ENCODE assay signal across 25 cellular contexts in genomic region chr1:96979287-96979686, GRCh38.
A peak's percentile ranks its signal among the peaks of the same experiment; 100 is the strongest.
DNase-seq lines count a peak whose midpoint lies in the region; TF ChIP-seq lines count a peak whose summit lies in the region.
"Had no signal": no experiment of that assay in that cellular context is flagged by ENCODE, and none has a peak within 500 bp of the region (broad histone marks: within the 10 kb centered on the region; RNA-seq: fewer than 3 reads in every experiment).

No MANE protein-coding gene starts in this region.

- no peak overlapping the region for H3K4me3 ChIP-seq in smooth muscle cell
- no peak overlapping the region for H3K4me3 ChIP-seq in thyroid gland (replicated peaks in 1 of 3)
- no peak overlapping the region for H3K4me3 ChIP-seq in trophoblast cell (ENCODE audit: low read depth, low read length)
- H3K4me3 ChIP-seq: heart right ventricle, K562, left ventricle myocardium inferior, PC-9, psoas muscle had no signal

- no peak overlapping the region for H3K9ac ChIP-seq in smooth muscle cell (ENCODE audit: low read depth)
- H3K9ac ChIP-seq in trophoblast cell (ENCODE audit: low read length): no peak overlapping the region

- H3K27ac ChIP-seq in smooth muscle cell (ENCODE audit: low read depth): no peak overlapping the region
- H3K27ac ChIP-seq in thyroid gland: no peak overlapping the region
- H3K27ac ChIP-seq in trophoblast cell (ENCODE audit: low read depth, low read length): no peak overlapping the region
- H3K27ac ChIP-seq: heart right ventricle, left ventricle myocardium inferior, PC-9, psoas muscle had no signal

- no peak overlapping the region for H3K14ac ChIP-seq in trophoblast cell (ENCODE audit: low read length)

- H3K4me2 ChIP-seq in smooth muscle cell (no peak overlapping the region), trophoblast cell (ENCODE audit: low read length) (no peak overlapping the region)
- H3K4me2 ChIP-seq: PC-9 had no signal

- WGBS in smooth muscle cell (ENCODE audit: low lambda C conversion rate): 79% methylated on average over 2 of the region's 2 CpGs
- 91 to 97% methylated on average over 2 of the region's 2 CpGs for WGBS in thyroid gland, 2 donors
- WGBS in trophoblast cell (ENCODE audit: extremely low coverage, insufficient coverage, insufficient read length): no CpG with 5 or more reads among the region's 2 CpGs

- peaks cover 3% of the 10 kb centered on the region for H3F3A ChIP-seq in smooth muscle cell (ENCODE audit: low read depth)

- H3K4me1 Mint-ChIP-seq in activated T-helper 2 cell treated with anti-CD3 and anti-CD28 coated beads, Interferon-gamma antibody, Interleukin-2, Interleukin-4, amounts not matched to agents 10 μg/mL and 5 μg/mL and 100 μg/mL, durations not matched to agents 14 hours and 24 hours and 36 hours (ENCODE audit: low read depth): no peaks in the 10 kb centered on the region
- H3K4me1 Mint-ChIP-seq: CD14-positive monocyte had no signal

- no peak overlapping the region for H3K23ac ChIP-seq in trophoblast cell (ENCODE audit: low read length)

- H4K20me1 ChIP-seq in smooth muscle cell (ENCODE audit: low read depth): no peaks in the 10 kb centered on the region

- no peaks in the 10 kb centered on the region for H3K36me3 Mint-ChIP-seq in activated T-helper 2 cell treated with anti-CD3 and anti-CD28 coated beads, Interferon-gamma antibody, Interleukin-2, Interleukin-4, amounts not matched to agents 10 μg/mL and 5 μg/mL and 100 μg/mL, durations not matched to agents 14 hours and 24 hours and 36 hours (ENCODE audit: low read depth)
- H3K36me3 Mint-ChIP-seq: activated CD4-positive, alpha-beta memory T cell treated with anti-CD3 and anti-CD28 coated beads for 36 hours; CD14-positive monocyte had no signal

- H3K36me3 ChIP-seq in smooth muscle cell (ENCODE audit: low read depth): no peaks in the 10 kb centered on the region
- no peaks in the 10 kb centered on the region for H3K36me3 ChIP-seq in thyroid gland
- H3K36me3 ChIP-seq in trophoblast cell (ENCODE audit: control insufficient read depth in 1 of 2, insufficient read depth in 2 of 2, low read length in 2 of 2): no peaks in the 10 kb centered on the region
- H3K36me3 ChIP-seq: heart right ventricle, left ventricle myocardium inferior had no signal

- H2BK12ac ChIP-seq in trophoblast cell (ENCODE audit: low read length): no peak overlapping the region

- H3K79me1 ChIP-seq in trophoblast cell (ENCODE audit: low read length): no peaks in the 10 kb centered on the region

- H2BK5ac ChIP-seq in trophoblast cell (ENCODE audit: low read depth, low read length, poor library complexity): no peak overlapping the region

- H4K12ac ChIP-seq in trophoblast cell (ENCODE audit: low read depth, low read length): no peak overlapping the region

- no peak overlapping the region for H2BK120ac ChIP-seq in trophoblast cell (ENCODE audit: insufficient read depth, low read length, poor library complexity)

- H3K27me3 Mint-ChIP-seq in activated T-helper 2 cell treated with anti-CD3 and anti-CD28 coated beads, Interferon-gamma antibody, Interleukin-2, Interleukin-4, amounts not matched to agents 10 μg/mL and 5 μg/mL and 100 μg/mL, durations not matched to agents 14 hours and 24 hours and 36 hours (ENCODE audit: low read depth): peaks cover 1% of the 10 kb centered on the region

- H3K79me2 ChIP-seq in smooth muscle cell (ENCODE audit: low read depth): no peaks in the 10 kb centered on the region
- no peaks in the 10 kb centered on the region for H3K79me2 ChIP-seq in trophoblast cell (ENCODE audit: control insufficient read depth, insufficient read depth, low read length, poor library complexity)

- no peak overlapping the region for H4K91ac ChIP-seq in trophoblast cell (ENCODE audit: low read depth, low read length)

- H3K4me3 Mint-ChIP-seq in activated T-helper 2 cell treated with anti-CD3 and anti-CD28 coated beads, Interferon-gamma antibody, Interleukin-2, Interleukin-4, amounts not matched to agents 10 μg/mL and 5 μg/mL and 100 μg/mL, durations not matched to agents 14 hours and 24 hours and 36 hours (ENCODE audit: low read depth): no peak overlapping the region
- H3K4me3 Mint-ChIP-seq: activated CD4-positive, alpha-beta memory T cell treated with anti-CD3 and anti-CD28 coated beads for 36 hours; activated naive CD4-positive, alpha-beta T cell treated with anti-CD3 and anti-CD28 coated beads for 36 hours; CD14-positive monocyte; neural crest cell had no signal

- H3K9me3 Mint-ChIP-seq in activated T-helper 2 cell treated with anti-CD3 and anti-CD28 coated beads, Interferon-gamma antibody, Interleukin-2, Interleukin-4, amounts not matched to agents 10 μg/mL and 5 μg/mL and 100 μg/mL, durations not matched to agents 14 hours and 24 hours and 36 hours: no peaks in the 10 kb centered on the region
- H3K9me3 Mint-ChIP-seq: activated CD4-positive, alpha-beta memory T cell treated with anti-CD3 and anti-CD28 coated beads for 36 hours; activated naive CD4-positive, alpha-beta T cell treated with anti-CD3 and anti-CD28 coated beads for 36 hours had no signal

- H2AFZ ChIP-seq in smooth muscle cell (ENCODE audit: low read depth) (peak overlapping the region; percentile 30), trophoblast cell (ENCODE audit: insufficient read depth, low read length, poor library complexity) (no peak overlapping the region)
- H2AFZ ChIP-seq: PC-9 had no signal

- no peaks in the 10 kb centered on the region for H3K9me3 ChIP-seq in smooth muscle cell (replicated peaks; ENCODE audit: low read depth)
- H3K9me3 ChIP-seq in thyroid gland: no peaks in the 10 kb centered on the region
- no peaks in the 10 kb centered on the region for H3K9me3 ChIP-seq in trophoblast cell (ENCODE audit: insufficient read depth, low read depth, low read length)
- H3K9me3 ChIP-seq: heart right ventricle, left ventricle myocardium inferior, psoas muscle had no signal

- intact Hi-C loops in thyroid gland (cut with DNase I): no loop called here
- intact Hi-C loops in activated T-helper 2 cell treated with anti-CD3 and anti-CD28 coated beads, Interferon-gamma antibody, Interleukin-2, Interleukin-4, amounts not matched to agents 10 μg/mL and 5 μg/mL and 100 μg/mL, durations not matched to agents 14 hours and 24 hours and 36 hours (cut with micrococcal nuclease): no loop called here

- TF ChIP-seq POLR2A in thyroid gland (IDR thresholded peaks at IDR 0.05): no peak

- no peak overlapping the region for H4K8ac ChIP-seq in trophoblast cell (ENCODE audit: low read depth, low read length)

- no peak for TF ChIP-seq CTCF in smooth muscle cell (IDR thresholded peaks at IDR 0.05; ENCODE audit: borderline replicate concordance, insufficient read depth, poor library complexity, severe bottlenecking)
- TF ChIP-seq CTCF in thyroid gland (IDR thresholded peaks at IDR 0.05): no peak

- H3K4me1 ChIP-seq in smooth muscle cell (ENCODE audit: low read depth) (no peaks in the 10 kb centered on the region), thyroid gland (no peaks in the 10 kb centered on the region), trophoblast cell (ENCODE audit: control insufficient read depth in 1 of 2, insufficient read depth in 2 of 2, low read length in 2 of 2) (no peaks in the 10 kb centered on the region)
- H3K4me1 ChIP-seq: heart right ventricle, left ventricle myocardium inferior, psoas muscle had no signal

- H3K4ac ChIP-seq in trophoblast cell (ENCODE audit: low read depth, low read length): no peak overlapping the region

- peak; percentile 26 to 62 for DNase-seq in NCI-H2081 (lab: John Stamatoyannopoulos, UW)
- DNase-seq in NCI-H2081 treated with DMSO at 0.1 percent for 48 hours (lab: John Stamatoyannopoulos, UW): no peak
- DNase-seq in NCI-H2171 (lab: John Stamatoyannopoulos, UW): peak; percentile 12
- DNase-seq in astrocyte of the hippocampus (ENCODE audit: low read depth, low spot score): peak; percentile 25
- no peak for DNase-seq in smooth muscle cell (lab: John Stamatoyannopoulos, UW; ENCODE audit: unreplicated experiment)
- DNase-seq in thyroid gland: no peak
- DNase-seq in trophoblast cell: no peak
- DNase-seq in activated T-helper 2 cell treated with anti-CD3 and anti-CD28 coated beads, Interferon-gamma antibody, Interleukin-2, Interleukin-4, amounts not matched to agents 10 μg/mL and 5 μg/mL and 100 μg/mL, durations not matched to agents 14 hours and 24 hours and 36 hours (ENCODE audit: low spot score): no peak
- DNase-seq: activated CD4-positive, alpha-beta memory T cell treated with anti-CD3 and anti-CD28 coated beads for 36 hours; activated naive CD4-positive, alpha-beta T cell treated with anti-CD3 and anti-CD28 coated beads for 36 hours; activated T-cell treated with anti-CD3 and anti-CD28 coated beads, Interleukin-2, amount 50 U/mL, for 1 hour; aorta; DMS79 treated with DMSO at 0.1 percent for 48 hours; left ventricle myocardium inferior; midbrain; NCI-H524; psoas muscle; SIG-M5; stimulated activated CD4-positive, alpha-beta T cell treated with anti-CD3 and anti-CD28 coated beads, Interleukin-4, amount 100 ng/mL, for 4 hours; T-helper 2 cell had no signal

- H3K27ac Mint-ChIP-seq in activated T-helper 2 cell treated with anti-CD3 and anti-CD28 coated beads, Interferon-gamma antibody, Interleukin-2, Interleukin-4, amounts not matched to agents 10 μg/mL and 5 μg/mL and 100 μg/mL, durations not matched to agents 14 hours and 24 hours and 36 hours: no peak overlapping the region
- H3K27ac Mint-ChIP-seq: activated CD4-positive, alpha-beta memory T cell treated with anti-CD3 and anti-CD28 coated beads for 36 hours; activated naive CD4-positive, alpha-beta T cell treated with anti-CD3 and anti-CD28 coated beads for 36 hours; CD14-positive monocyte had no signal

- no peak overlapping the region for H2AK5ac ChIP-seq in trophoblast cell (ENCODE audit: low read length)

- H3K27me3 ChIP-seq in smooth muscle cell (ENCODE audit: low read depth) (peaks cover 11% of the 10 kb centered on the region), thyroid gland (no peaks in the 10 kb centered on the region), trophoblast cell (ENCODE audit: insufficient read depth, low read length) (no peaks in the 10 kb centered on the region)
- H3K27me3 ChIP-seq: heart right ventricle had no signal

- no peak overlapping the region for H3K18ac ChIP-seq in trophoblast cell (ENCODE audit: low read length)

Comparison
In these comparisons a context has a peak if more than half of its experiments do, and no peak if none do; other contexts are left out.
1. DNase-seq: peak in NCI-H2081 (2 of 2), NCI-H2171 (single experiment) and astrocyte of the hippocampus (single experiment); none in NCI-H2081 treated with DMSO at 0.1 percent for 48 hours (single experiment), smooth muscle cell (single experiment), thyroid gland (0 of 2), trophoblast cell (0 of 2) and activated T-helper 2 cell treated with anti-CD3 and anti-CD28 coated beads, Interferon-gamma antibody, Interleukin-2, Interleukin-4, amounts not matched to agents 10 μg/mL and 5 μg/mL and 100 μg/mL, durations not matched to agents 14 hours and 24 hours and 36 hours (single experiment).